ENCODE assay signal across 10 cellular contexts in the genomic region with DNA sequence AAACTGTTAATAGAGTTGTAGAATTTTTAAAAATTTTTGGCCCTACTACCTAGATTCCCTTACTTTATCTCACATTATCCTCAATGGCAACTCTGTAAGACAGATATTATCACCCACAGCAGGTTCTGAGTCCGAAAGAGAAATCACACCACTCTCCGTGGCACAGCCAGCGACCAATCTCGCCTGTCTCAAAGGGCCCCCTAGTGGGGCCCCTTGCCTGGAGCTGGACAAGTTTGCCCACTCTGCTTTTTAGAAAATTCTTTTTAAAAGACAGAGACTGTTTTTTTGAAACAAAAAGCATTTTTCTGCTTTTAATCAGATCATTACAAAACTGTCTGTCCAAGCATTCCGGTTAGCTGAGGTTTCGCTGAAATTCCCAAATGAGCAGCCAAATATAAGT. TPM values are rescaled to one million over a fixed set of nuclear protein-coding genes. Genes with fewer than 3 reads are reported as not detected.
A peak's percentile ranks its signal among the peaks of the same experiment; 100 is the strongest.
DNase-seq lines count a peak whose midpoint lies in the region; ATAC-seq and TF ChIP-seq lines count a peak whose summit lies in the region.
"Had no signal": no experiment of that assay in that cellular context is flagged by ENCODE, and none has a peak within 500 bp of the region (broad histone marks: within the 10 kb centered on the region; RNA-seq: fewer than 3 reads in every experiment).

No MANE protein-coding gene starts in this region.

- DNase-seq in Right ventricle myocardium superior: no peak
- DNase-seq in cardiac septum (ENCODE audit: low spot score): no peak
- DNase-seq in astrocyte of the cerebellum (ENCODE audit: low read depth): no peak
- peak; percentile 39 for DNase-seq in iPS-NIHi11 (ENCODE audit: low spot score)
- no peak for DNase-seq in occipital lobe (lab: John Stamatoyannopoulos, UW)
- DNase-seq in ACHN: no peak
- DNase-seq in SKM-1 (lab: John Stamatoyannopoulos, UW; ENCODE audit: unreplicated experiment): no peak
- no peak for DNase-seq in SW480 (ENCODE audit: low spot score)
- DNase-seq: CD4-positive, CD25-positive, alpha-beta regulatory T cell; NCI-H2171 had no signal

- intact Hi-C loops in Right ventricle myocardium superior (cut with DNase I) (no loop called here), cardiac septum (cut with DNase I) (no loop called here)

- in situ Hi-C loops in astrocyte of the cerebellum (cut with HindIII; ENCODE audit: low sequenced_read_pairs): no loop called here
- in situ Hi-C loops in ACHN (cut with HindIII; ENCODE audit: low pct_ligation_motif_present, low pct_unique_long_range_greater_than_20kb, low sequenced_read_pairs): no loop called here

- TF ChIP-seq CTCF in astrocyte of the cerebellum (IDR thresholded peaks at IDR 0.05; ENCODE audit: low read depth, low read length, missing control alignments): peak; percentile 52

- ATAC-seq in Right ventricle myocardium superior (ENCODE audit: poor library complexity): peak; percentile 45

- H3K4me3 ChIP-seq in astrocyte of the cerebellum (ENCODE audit: low read depth, low read length): no peak overlapping the region

RNA-seq across cellular contexts. Expression of a gene that starts 21.7 kb away (rescaled TPM):
- total RNA-seq in Right ventricle myocardium superior (17.6 TPM), cardiac septum (20.5 TPM), occipital lobe (4.7 TPM)
